Comparison of ENCODE assay signal across 22 cellular contexts in the genomic region with DNA sequence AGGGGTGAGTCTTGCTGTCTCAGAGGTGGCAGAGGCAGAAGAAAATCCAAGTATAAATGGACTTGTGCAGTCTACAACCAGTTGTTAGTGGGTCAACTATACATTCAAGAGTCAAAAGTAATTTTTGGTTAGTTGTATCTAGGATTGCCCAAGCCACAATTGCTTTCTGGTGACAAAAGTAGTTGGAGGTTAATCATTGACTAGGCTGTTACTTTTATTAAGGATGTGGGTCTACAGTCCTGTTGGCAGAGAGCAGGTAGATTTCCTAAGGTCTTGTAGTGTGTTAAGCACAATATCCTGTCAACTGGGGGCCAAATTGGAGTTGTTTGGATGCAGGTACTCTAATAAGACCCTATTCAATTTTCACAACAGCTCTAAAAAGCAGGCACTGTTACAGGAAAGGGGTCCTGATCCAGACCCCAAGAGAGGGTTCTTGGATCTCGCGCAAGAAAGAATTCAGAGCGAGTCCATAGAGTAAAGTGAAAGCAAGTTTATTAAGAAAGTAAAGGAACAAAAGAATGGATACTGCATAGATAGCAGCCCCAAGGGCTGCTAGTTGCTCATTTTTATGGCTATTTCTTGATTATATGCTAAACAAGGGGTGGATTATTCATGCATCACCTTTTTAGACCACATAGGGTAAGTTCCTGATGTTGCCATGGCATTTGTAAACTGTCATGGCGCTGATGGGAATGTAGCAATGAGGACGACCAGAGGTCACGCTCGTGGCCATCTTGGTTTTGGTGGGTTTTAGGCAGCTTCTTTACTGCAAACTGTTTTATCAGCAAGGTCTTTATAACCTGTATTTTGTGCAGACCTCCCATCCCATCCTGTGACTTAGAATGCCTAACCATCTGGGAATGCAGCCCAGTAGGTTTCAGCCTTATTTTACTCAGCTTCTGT.
"Had no signal": no experiment of that assay in that cellular context is flagged by ENCODE, and none has a peak within 500 bp of the region (broad histone marks: within the 10 kb centered on the region; RNA-seq: fewer than 3 reads in every experiment).

No MANE protein-coding gene starts in this region.

- ATAC-seq: heart left ventricle; left cardiac atrium; naive thymus-derived CD4-positive, alpha-beta T cell; natural killer cell treated with Interleukin-12 subunit alpha and Interleukin-12 subunit beta and Interleukin-15 and Interleukin-18, amount 100 ng/mL, for 72 hours; sciatic nerve; stimulated activated effector memory CD8-positive, alpha-beta T cell treated with anti-CD3 and anti-CD28 coated beads, Interleukin-12 subunit alpha, Interleukin-12 subunit beta, amount 100 ng/mL, for 72 hours; upper lobe of right lung had no signal

- H3K4me1 ChIP-seq: heart left ventricle, left ventricle myocardium inferior, right atrium auricular region, suprapubic skin, tibial artery, upper lobe of right lung had no signal

- H3K27me3 ChIP-seq: ovary, right atrium auricular region, suprapubic skin, tibial artery, upper lobe of right lung had no signal

- H3K9me3 ChIP-seq: ovary, suprapubic skin, thoracic aorta, tibial artery, upper lobe of right lung had no signal

- H3K4me3 ChIP-seq: heart left ventricle, left ventricle myocardium inferior, lung, ovary, right atrium auricular region, skin epidermis, suprapubic skin, thoracic aorta, tibial artery, upper lobe of right lung had no signal

- DNase-seq: heart left ventricle; kidney glomerular epithelial cell; left cardiac atrium; left ventricle myocardium inferior; mesendoderm; naive thymus-derived CD4-positive, alpha-beta T cell; ovary; stimulated activated CD4-positive, alpha-beta T cell treated with anti-CD3 and anti-CD28 coated beads, Interleukin-12 subunit alpha, Interleukin-12 subunit beta, amount 100 ng/mL, for 4 hours; stimulated activated CD4-positive, alpha-beta T cell treated with anti-CD3 and anti-CD28 coated beads, Interleukin-15, amount 100 ng/mL, for 24 hours; stimulated activated CD4-positive, alpha-beta T cell treated with anti-CD3 and anti-CD28 coated beads, Interleukin-4, amount 100 ng/mL, for 24 hours; stimulated activated naive CD4-positive, alpha-beta T cell; tibial artery; trophoblast cell; upper lobe of right lung had no signal

- H3K27ac ChIP-seq: heart left ventricle, left ventricle myocardium inferior, ovary, right atrium auricular region, skin epidermis, suprapubic skin, thoracic aorta, tibial artery, upper lobe of right lung had no signal

- H3K36me3 ChIP-seq: heart left ventricle, left ventricle myocardium inferior, ovary, right atrium auricular region, suprapubic skin, thoracic aorta, tibial artery, upper lobe of right lung had no signal
